Comparison of ENCODE assay signal across 28 cellular contexts in the genomic region with DNA sequence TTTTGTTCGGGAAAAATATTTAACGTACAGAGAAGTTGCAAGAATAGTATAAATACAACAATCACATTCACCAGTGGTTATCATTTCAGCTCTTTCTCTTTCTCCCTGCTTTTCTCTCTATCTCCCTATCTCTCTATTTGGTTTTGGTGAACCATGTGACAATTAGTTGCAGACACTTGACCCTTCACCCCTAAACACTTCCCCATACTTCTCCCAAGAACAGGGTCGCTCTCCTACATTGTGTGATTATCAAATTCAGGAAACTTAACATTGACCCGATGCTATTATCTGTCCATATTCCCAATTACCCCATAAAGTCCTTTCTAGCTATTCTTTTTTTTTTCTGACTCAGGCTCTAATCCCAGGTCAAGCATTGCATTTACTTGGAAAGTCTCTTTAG. TPM values are rescaled to one million over a fixed set of nuclear protein-coding genes. Genes with fewer than 3 reads are reported as not detected.
DNase-seq lines count a peak whose midpoint lies in the region; ATAC-seq, FAIRE-seq and TF ChIP-seq lines count a peak whose summit lies in the region.
"Had no signal": no experiment of that assay in that cellular context is flagged by ENCODE, and none has a peak within 500 bp of the region (broad histone marks: within the 10 kb centered on the region; RNA-seq: fewer than 3 reads in every experiment).

No MANE protein-coding gene starts in this region.

- ATAC-seq in HepG2 = no peak
- ATAC-seq in right lobe of liver = no peak

- H3K27me3 Mint-ChIP-seq in mesothelial cell of epicardium (ENCODE audit: low read depth) = no peaks in the 10 kb centered on the region
- no peaks in the 10 kb centered on the region for H3K27me3 Mint-ChIP-seq in type B pancreatic cell
- no peaks in the 10 kb centered on the region for H3K27me3 Mint-ChIP-seq in activated T-helper 2 cell treated with anti-CD3 and anti-CD28 coated beads, Interferon-gamma antibody, Interleukin-2, Interleukin-4, amounts not matched to agents 10 μg/mL and 5 μg/mL and 100 μg/mL, durations not matched to agents 14 hours and 24 hours and 36 hours (ENCODE audit: low read depth)

- H3K27me3 ChIP-seq in HepG2 (ENCODE audit: control insufficient read depth in 1 of 2, insufficient read depth in 2 of 2, low read length in 2 of 2) (peaks cover 2 to 17% of the 10 kb centered on the region in 2 experiments; a peak in 3 of 5 replicates), right lobe of liver (no peaks in the 10 kb centered on the region)
- H3K27me3 ChIP-seq: BLaER1 had no signal

- H3K9me3 Mint-ChIP-seq in mesothelial cell of epicardium (no peaks in the 10 kb centered on the region), type B pancreatic cell (no peaks in the 10 kb centered on the region)
- H3K9me3 Mint-ChIP-seq in activated T-helper 2 cell treated with anti-CD3 and anti-CD28 coated beads, Interferon-gamma antibody, Interleukin-2, Interleukin-4, amounts not matched to agents 10 μg/mL and 5 μg/mL and 100 μg/mL, durations not matched to agents 14 hours and 24 hours and 36 hours = no peaks in the 10 kb centered on the region
- H3K9me3 Mint-ChIP-seq: CD4-positive, alpha-beta T cell had no signal

- no peak for TF ChIP-seq POLR2A in HepG2 (IDR thresholded peaks at IDR 0.05; ENCODE audit: insufficient read depth in 1 of 2, low read depth in 2 of 2, low read length in 2 of 2)
- no peak for TF ChIP-seq POLR2A in right lobe of liver (IDR thresholded peaks at IDR 0.05)

- no peak overlapping the region for H3K27ac ChIP-seq in HepG2 (ENCODE audit: extremely low read length, insufficient read depth, low read length)
- no peak overlapping the region for H3K27ac ChIP-seq in right lobe of liver
- peak overlapping the region; percentile 93 for H3K27ac ChIP-seq in VCaP
- H3K27ac ChIP-seq: BLaER1 had no signal

- BruUV-seq in HepG2 (replicated peaks; lab: Mats Ljungman, UMichigan) = no TSS peak

- CTCF ChIA-PET in HepG2 (lab: Yijun Ruan, JAX; ENCODE audit: low intra/inter-chr PET ratio, low total read pairs) = no interaction called here

- H2AFZ ChIP-seq in HepG2 (ENCODE audit: low read length) = no peak overlapping the region

- H3K4me1 ChIP-seq in HepG2 (ENCODE audit: insufficient read depth, low read length) (peaks cover 72% of the 10 kb centered on the region), right lobe of liver (peaks cover 0 to 30% (median 7%) of the 10 kb centered on the region in 4 donors)

- TF ChIP-seq EP300 in HepG2 (IDR thresholded peaks at IDR 0.05; ENCODE audit: low read depth in 2 of 2, low read length in 2 of 2) = no peak
- TF ChIP-seq EP300 in HepG2 (CRISPR knock-in tag; IDR thresholded peaks at IDR 0.05; ENCODE audit: borderline replicate concordance) = no peak

- H3K9me3 ChIP-seq in HepG2 (ENCODE audit: low read length) (no peaks in the 10 kb centered on the region), right lobe of liver (no peaks in the 10 kb centered on the region)
- H3K9me3 ChIP-seq: BLaER1, SK-N-SH had no signal

- no peaks in the 10 kb centered on the region for H3K79me2 ChIP-seq in HepG2 (ENCODE audit: insufficient read depth, low read length)

- H3K4me3 ChIP-seq in HepG2 (replicated peaks in 1 of 3; ENCODE audit: insufficient read depth in 1 of 3, low read depth in 2 of 3, low read length in 3 of 3) (no peak overlapping the region), right lobe of liver (no peak overlapping the region)
- H3K4me3 ChIP-seq: BLaER1 had no signal

- H3K27ac Mint-ChIP-seq in mesothelial cell of epicardium = peak overlapping the region; percentile 27
- peak overlapping the region; percentile 44 for H3K27ac Mint-ChIP-seq in type B pancreatic cell
- no peak overlapping the region for H3K27ac Mint-ChIP-seq in activated T-helper 2 cell treated with anti-CD3 and anti-CD28 coated beads, Interferon-gamma antibody, Interleukin-2, Interleukin-4, amounts not matched to agents 10 μg/mL and 5 μg/mL and 100 μg/mL, durations not matched to agents 14 hours and 24 hours and 36 hours
- H3K27ac Mint-ChIP-seq: CD4-positive, alpha-beta T cell had no signal

- H4K20me1 ChIP-seq in HepG2 (ENCODE audit: insufficient read depth, low read length) = no peaks in the 10 kb centered on the region
- H4K20me1 ChIP-seq: BLaER1 had no signal

- TF ChIP-seq CTCF in HepG2 (CRISPR knock-in tag; IDR thresholded peaks at IDR 0.05) (no peak), right lobe of liver (IDR thresholded peaks at IDR 0.05) (no peak), VCaP (conservative IDR thresholded peaks at IDR 0.05) (no peak), mesothelial cell of epicardium (IDR thresholded peaks at IDR 0.05; ENCODE audit: unreplicated experiment) (no peak), type B pancreatic cell (conservative IDR thresholded peaks at IDR 0.05) (no peak)

- peak overlapping the region; percentile 68 for H3K4me2 ChIP-seq in HepG2 (ENCODE audit: low read depth, low read length)
- H3K4me2 ChIP-seq: SK-N-SH had no signal

- H3K36me3 Mint-ChIP-seq in mesothelial cell of epicardium = no peaks in the 10 kb centered on the region
- no peaks in the 10 kb centered on the region for H3K36me3 Mint-ChIP-seq in type B pancreatic cell
- no peaks in the 10 kb centered on the region for H3K36me3 Mint-ChIP-seq in activated T-helper 2 cell treated with anti-CD3 and anti-CD28 coated beads, Interferon-gamma antibody, Interleukin-2, Interleukin-4, amounts not matched to agents 10 μg/mL and 5 μg/mL and 100 μg/mL, durations not matched to agents 14 hours and 24 hours and 36 hours (ENCODE audit: low read depth)

- 22% methylated on average over 4 of the region's 4 CpGs for WGBS in HepG2 (ENCODE audit: low lambda C conversion rate)
- WGBS in right lobe of liver (ENCODE audit: insufficient coverage, low coverage, low lambda C conversion rate, missing lambda C conversion rate) = 51% methylated on average over 4 of the region's 4 CpGs

- H3K36me3 ChIP-seq in HepG2 (replicated peaks in 1 of 2; ENCODE audit: control insufficient read depth in 1 of 2, insufficient read depth in 2 of 2, low read length in 2 of 2) (no peaks in the 10 kb centered on the region), right lobe of liver (no peaks in the 10 kb centered on the region)
- H3K36me3 ChIP-seq: BLaER1 had no signal

- POLR2A ChIA-PET in HepG2 (lab: Yijun Ruan, JAX) = interaction anchor here (3.6 kb wide), 1 partner anchor 39 kb away, joined by 19 read pairs; the partner anchor contains the start of gene POLDIP3

- H3K4me1 Mint-ChIP-seq in mesothelial cell of epicardium (peaks cover 10% of the 10 kb centered on the region), type B pancreatic cell (ENCODE audit: unreplicated experiment) (peaks cover 13% of the 10 kb centered on the region)
- H3K4me1 Mint-ChIP-seq in activated T-helper 2 cell treated with anti-CD3 and anti-CD28 coated beads, Interferon-gamma antibody, Interleukin-2, Interleukin-4, amounts not matched to agents 10 μg/mL and 5 μg/mL and 100 μg/mL, durations not matched to agents 14 hours and 24 hours and 36 hours (ENCODE audit: low read depth) = no peaks in the 10 kb centered on the region

- H3K9ac ChIP-seq in HepG2 (ENCODE audit: insufficient read depth, low read depth, low read length) = no peak overlapping the region
- H3K9ac ChIP-seq: BLaER1, SK-N-SH had no signal

- in situ Hi-C loops in HepG2 (cut with HindIII; ENCODE audit: extremely low pct_ligation_motif_present, low pct_unique_long_range_greater_than_20kb) = no loop called here

- no peak for FAIRE-seq in HepG2 (lab: Jason Lieb, UNC)
- FAIRE-seq: RCC 7860 had no signal

- intact Hi-C loops in HepG2 (cut with micrococcal nuclease; ENCODE audit: unreplicated experiment) = no loop called here
- intact Hi-C loops in right lobe of liver (cut with DNase I) = no loop called here
- intact Hi-C loops in activated T-helper 2 cell treated with anti-CD3 and anti-CD28 coated beads, Interferon-gamma antibody, Interleukin-2, Interleukin-4, amounts not matched to agents 10 μg/mL and 5 μg/mL and 100 μg/mL, durations not matched to agents 14 hours and 24 hours and 36 hours (cut with micrococcal nuclease) = no loop called here

- no peak overlapping the region for H3K4me3 Mint-ChIP-seq in mesothelial cell of epicardium
- peak overlapping the region; percentile 1 for H3K4me3 Mint-ChIP-seq in type B pancreatic cell
- H3K4me3 Mint-ChIP-seq in activated T-helper 2 cell treated with anti-CD3 and anti-CD28 coated beads, Interferon-gamma antibody, Interleukin-2, Interleukin-4, amounts not matched to agents 10 μg/mL and 5 μg/mL and 100 μg/mL, durations not matched to agents 14 hours and 24 hours and 36 hours (ENCODE audit: low read depth) = no peak overlapping the region
- H3K4me3 Mint-ChIP-seq: CD4-positive, alpha-beta T cell had no signal

- DNase-seq in HepG2 (ENCODE audit: low spot score) (no peak), right lobe of liver (no peak), mesothelial cell of epicardium (ENCODE audit: low spot score in 2 of 2, unreplicated experiment in 2 of 2) (no peak), type B pancreatic cell (ENCODE audit: extremely low spot score, unreplicated experiment) (no peak), DMS53 (lab: John Stamatoyannopoulos, UW) (no peak)
- DNase-seq in activated CD4-positive, alpha-beta T cell treated with anti-CD3 and anti-CD28 coated beads, Interleukin-2, amount 50 U/mL, for 1 hour = no peak
- DNase-seq in activated T-helper 2 cell treated with anti-CD3 and anti-CD28 coated beads, Interferon-gamma antibody, Interleukin-2, Interleukin-4, amounts not matched to agents 10 μg/mL and 5 μg/mL and 100 μg/mL, durations not matched to agents 14 hours and 24 hours and 36 hours (ENCODE audit: low spot score) = no peak
- DNase-seq: CD4-positive, alpha-beta T cell; COR-L47; DMS 273 treated with DMSO at 0.1 percent for 48 hours; DMS79 treated with DMSO at 0.1 percent for 48 hours; Kasumi-1; NCI-H1092 treated with DMSO at 0.1 percent for 48 hours; NCI-H1436; NCI-H187; NCI-H2081 treated with DMSO at 0.1 percent for 48 hours; NCI-H2171; NCI-H226; NCI-H510A; NCI-H69; SIG-M5; SK-N-SH; SW 1271 had no signal

- TF ChIP-seq RAD21 in HepG2 (CRISPR knock-in tag; IDR thresholded peaks at IDR 0.05) = no peak

RNA-seq across cellular contexts. Expression of gene CYB5R3, which starts 4.8 kb away (rescaled TPM):
- total RNA-seq in HepG2 (2016; rRNA removed; fragmentation: Illumina TruSeq; extraction: Trizol) (31.5 and 32.4 TPM in 2 replicates), right lobe of liver (100 to 1,000 TPM; 146 to 211 (median 170) TPM), mesothelial cell of epicardium (94.7 to 102 TPM (median 99.0 TPM) in 3 replicates), type B pancreatic cell (ENCODE audit: low replicate concordance) (89.3 and 102 TPM in 2 replicates)
- 9.5 and 9.9 TPM in 2 replicates for total RNA-seq in HepG2 (2016; cell fraction: cytosol; rRNA removed; fragmentation: Illumina TruSeq; extraction: Trizol; ENCODE audit: low read depth)
- 27.7 and 33.5 TPM in 2 replicates for total RNA-seq in HepG2 (2016; cell fraction: insoluble cytoplasmic fraction; rRNA removed; fragmentation: Illumina TruSeq; extraction: Trizol)
- 19.2 and 24.7 TPM in 2 replicates for total RNA-seq in HepG2 (2016; cell fraction: membrane; rRNA removed; fragmentation: Illumina TruSeq; extraction: Trizol)
- 26.9 and 30.5 TPM in 2 replicates for total RNA-seq in HepG2 (2016; cell fraction: nucleus; rRNA removed; fragmentation: Illumina TruSeq; extraction: Trizol)
- polyA plus RNA-seq in HepG2 (2011; rRNA removed) = 305 and 347 TPM in 2 replicates
- 171 and 227 TPM in 2 replicates for polyA plus RNA-seq in HepG2 (2011; cell fraction: cytosol; rRNA removed)
- polyA plus RNA-seq in HepG2 (2011; cell fraction: nucleus; rRNA removed) = 180 and 209 TPM in 2 replicates
- polyA plus RNA-seq in HepG2 (2012) = 258 and 265 TPM in 2 replicates
- 41.8 and 43.2 TPM in 2 replicates for polyA plus RNA-seq in HepG2 (2016; cell fraction: cytosol; fragmentation: Illumina TruSeq; extraction: Trizol; ENCODE audit: low read depth)
- polyA plus RNA-seq in HepG2 (2016; cell fraction: insoluble cytoplasmic fraction; fragmentation: Illumina TruSeq; extraction: Trizol; ENCODE audit: low read depth) = 103 and 141 TPM in 2 replicates
- 69.2 and 69.5 TPM in 2 replicates for polyA plus RNA-seq in HepG2 (2016; cell fraction: membrane; fragmentation: Illumina TruSeq; extraction: Trizol; ENCODE audit: low read depth)
- polyA plus RNA-seq in HepG2 (2016; cell fraction: nucleus; fragmentation: Illumina TruSeq; extraction: Trizol; ENCODE audit: insufficient read depth, low read depth) = 118 and 123 TPM in 2 replicates
- 63.4 and 306 TPM in 2 replicates for polyA minus RNA-seq in HepG2 (2011; rRNA and poly(A)+ RNA removed; ENCODE audit: low replicate concordance)
- polyA minus RNA-seq in HepG2 (2011; cell fraction: cytosol; rRNA and poly(A)+ RNA removed) = 173 and 208 TPM in 2 replicates
- 50.5 and 63.4 TPM in 2 replicates for polyA minus RNA-seq in HepG2 (2011; cell fraction: nucleus; rRNA and poly(A)+ RNA removed)
- 87.3 and 88.6 TPM in 2 replicates for total RNA-seq in activated T-helper 2 cell treated with anti-CD3 and anti-CD28 coated beads, Interferon-gamma antibody, Interleukin-2, Interleukin-4, amounts not matched to agents 10 μg/mL and 5 μg/mL and 100 μg/mL, durations not matched to agents 14 hours and 24 hours and 36 hours

RNA-seq across cellular contexts. Expression of gene ATP5MGL, which starts 13.6 kb away (rescaled TPM):
- total RNA-seq in HepG2 (2016; rRNA removed; fragmentation: Illumina TruSeq; extraction: Trizol) = 0.97 TPM in 1 of 2 replicates, not detected in the other
- total RNA-seq in HepG2 (2016; cell fraction: cytosol; rRNA removed; fragmentation: Illumina TruSeq; extraction: Trizol; ENCODE audit: low read depth) = 0.35 TPM in 1 of 2 replicates, not detected in the other
- total RNA-seq in HepG2 (2016; cell fraction: insoluble cytoplasmic fraction; rRNA removed; fragmentation: Illumina TruSeq; extraction: Trizol) = 0.58 TPM in 1 of 2 replicates, not detected in the other
- not detected in 2 replicates for total RNA-seq in HepG2 (2016; cell fraction: membrane; rRNA removed; fragmentation: Illumina TruSeq; extraction: Trizol)
- total RNA-seq in HepG2 (2016; cell fraction: nucleus; rRNA removed; fragmentation: Illumina TruSeq; extraction: Trizol) = 0.69 and 1.2 TPM in 2 replicates
- polyA plus RNA-seq in HepG2 (2011; rRNA removed) = 0.40 and 0.50 TPM in 2 replicates
- polyA plus RNA-seq in HepG2 (2011; cell fraction: cytosol; rRNA removed) = not detected in 2 replicates
- polyA plus RNA-seq in HepG2 (2011; cell fraction: nucleus; rRNA removed) = 0.40 and 1.1 TPM in 2 replicates
- 0.21 TPM in 1 of 2 replicates, not detected in the other for polyA plus RNA-seq in HepG2 (2012)
- polyA plus RNA-seq in HepG2 (2016; cell fraction: cytosol; fragmentation: Illumina TruSeq; extraction: Trizol; ENCODE audit: low read depth) = not detected in 2 replicates
- polyA plus RNA-seq in HepG2 (2016; cell fraction: insoluble cytoplasmic fraction; fragmentation: Illumina TruSeq; extraction: Trizol; ENCODE audit: low read depth) = not detected in 2 replicates
- not detected in 2 replicates for polyA plus RNA-seq in HepG2 (2016; cell fraction: membrane; fragmentation: Illumina TruSeq; extraction: Trizol; ENCODE audit: low read depth)
- polyA plus RNA-seq in HepG2 (2016; cell fraction: nucleus; fragmentation: Illumina TruSeq; extraction: Trizol; ENCODE audit: insufficient read depth, low read depth) = not detected in 2 replicates
- 2.1 and 4.3 TPM in 2 replicates for polyA minus RNA-seq in HepG2 (2011; rRNA and poly(A)+ RNA removed; ENCODE audit: low replicate concordance)
- not detected in 2 replicates for polyA minus RNA-seq in HepG2 (2011; cell fraction: cytosol; rRNA and poly(A)+ RNA removed)
- 3.9 and 6.5 TPM in 2 replicates for polyA minus RNA-seq in HepG2 (2011; cell fraction: nucleus; rRNA and poly(A)+ RNA removed)
- under 1 TPM in 3 of 6 experiments, not detected in 3; 0.37 to 0.78 (median 0.68) TPM for total RNA-seq in right lobe of liver
- 1.3 to 1.7 TPM (median 1.5 TPM) in 3 replicates for total RNA-seq in mesothelial cell of epicardium
- 0.86 and 1.1 TPM in 2 replicates for total RNA-seq in type B pancreatic cell (ENCODE audit: low replicate concordance)
- 0.71 and 1.2 TPM in 2 replicates for total RNA-seq in activated T-helper 2 cell treated with anti-CD3 and anti-CD28 coated beads, Interferon-gamma antibody, Interleukin-2, Interleukin-4, amounts not matched to agents 10 μg/mL and 5 μg/mL and 100 μg/mL, durations not matched to agents 14 hours and 24 hours and 36 hours
- total RNA-seq: A172, M059J had no signal
- polyA plus RNA-seq: SK-N-SH had no signal

RNA-seq across cellular contexts. Expression of gene POLDIP3, which starts 39.3 kb away (rescaled TPM):
- total RNA-seq in HepG2 (2016; rRNA removed; fragmentation: Illumina TruSeq; extraction: Trizol) = 47.4 and 64.1 TPM in 2 replicates
- total RNA-seq in HepG2 (2016; cell fraction: cytosol; rRNA removed; fragmentation: Illumina TruSeq; extraction: Trizol; ENCODE audit: low read depth) = 6.4 and 8.7 TPM in 2 replicates
- total RNA-seq in HepG2 (2016; cell fraction: insoluble cytoplasmic fraction; rRNA removed; fragmentation: Illumina TruSeq; extraction: Trizol) = 45.0 and 57.8 TPM in 2 replicates
- total RNA-seq in HepG2 (2016; cell fraction: membrane; rRNA removed; fragmentation: Illumina TruSeq; extraction: Trizol) = 23.2 TPM in 2 replicates
- 32.4 and 36.4 TPM in 2 replicates for total RNA-seq in HepG2 (2016; cell fraction: nucleus; rRNA removed; fragmentation: Illumina TruSeq; extraction: Trizol)
- 45.8 and 50.1 TPM in 2 replicates for polyA plus RNA-seq in HepG2 (2011; rRNA removed)
- 28.7 TPM in 2 replicates for polyA plus RNA-seq in HepG2 (2011; cell fraction: cytosol; rRNA removed)
- 70.7 and 76.7 TPM in 2 replicates for polyA plus RNA-seq in HepG2 (2011; cell fraction: nucleus; rRNA removed)
- 62.0 and 63.4 TPM in 2 replicates for polyA plus RNA-seq in HepG2 (2012)
- polyA plus RNA-seq in HepG2 (2016; cell fraction: cytosol; fragmentation: Illumina TruSeq; extraction: Trizol; ENCODE audit: low read depth) = 5.1 and 6.4 TPM in 2 replicates
- 59.1 and 66.7 TPM in 2 replicates for polyA plus RNA-seq in HepG2 (2016; cell fraction: insoluble cytoplasmic fraction; fragmentation: Illumina TruSeq; extraction: Trizol; ENCODE audit: low read depth)
- 14.0 and 14.8 TPM in 2 replicates for polyA plus RNA-seq in HepG2 (2016; cell fraction: membrane; fragmentation: Illumina TruSeq; extraction: Trizol; ENCODE audit: low read depth)
- polyA plus RNA-seq in HepG2 (2016; cell fraction: nucleus; fragmentation: Illumina TruSeq; extraction: Trizol; ENCODE audit: insufficient read depth, low read depth) = 53.9 and 54.2 TPM in 2 replicates
- 46.1 and 58.4 TPM in 2 replicates for polyA minus RNA-seq in HepG2 (2011; rRNA and poly(A)+ RNA removed; ENCODE audit: low replicate concordance)
- 29.3 and 32.2 TPM in 2 replicates for polyA minus RNA-seq in HepG2 (2011; cell fraction: cytosol; rRNA and poly(A)+ RNA removed)
- 33.0 and 36.7 TPM in 2 replicates for polyA minus RNA-seq in HepG2 (2011; cell fraction: nucleus; rRNA and poly(A)+ RNA removed)
- 10 to 100 TPM; 17.1 to 22.6 (median 21.1) TPM for total RNA-seq in right lobe of liver
- total RNA-seq in mesothelial cell of epicardium = 86.9 to 89.3 TPM (median 87.2 TPM) in 3 replicates
- total RNA-seq in type B pancreatic cell (ENCODE audit: low replicate concordance) = 75.6 and 86.9 TPM in 2 replicates
- total RNA-seq in activated T-helper 2 cell treated with anti-CD3 and anti-CD28 coated beads, Interferon-gamma antibody, Interleukin-2, Interleukin-4, amounts not matched to agents 10 μg/mL and 5 μg/mL and 100 μg/mL, durations not matched to agents 14 hours and 24 hours and 36 hours = 74.7 and 80.7 TPM in 2 replicates
